Comparison of ENCODE assay signal across 7 cellular contexts in the genomic region with DNA sequence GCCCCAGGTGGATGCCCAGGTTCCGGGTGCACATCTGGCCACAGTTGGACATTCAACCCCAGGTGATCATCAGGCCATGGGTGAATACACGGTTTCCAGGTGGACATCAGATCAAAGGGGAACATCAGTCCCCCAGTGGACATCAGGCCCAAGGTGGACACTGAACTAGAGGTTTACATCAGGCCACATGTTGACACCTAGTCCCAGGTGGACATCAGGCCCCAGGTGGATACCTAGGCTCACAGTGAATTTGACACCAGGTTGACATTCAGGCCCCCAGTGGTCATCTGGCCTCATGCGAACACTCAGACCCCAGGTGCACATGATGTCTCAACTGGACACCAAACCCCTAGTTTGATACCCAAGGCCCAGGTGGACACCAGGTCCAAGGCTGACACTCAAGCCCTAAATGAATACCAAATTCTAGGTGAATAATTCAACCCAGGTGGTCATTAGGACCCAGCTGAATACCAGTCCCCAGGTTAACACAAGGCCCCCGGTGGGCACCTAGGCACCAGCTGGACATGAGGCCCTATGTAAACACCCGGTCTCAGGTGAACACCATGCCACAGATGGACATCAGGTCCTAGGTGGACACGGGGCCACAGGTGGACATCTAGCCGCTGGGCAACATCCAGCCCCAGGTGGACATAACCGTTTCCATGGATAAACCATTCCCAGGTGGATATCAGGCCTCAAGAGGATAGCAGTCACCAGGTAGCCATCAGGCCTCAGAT.
A peak's percentile ranks its signal among the peaks of the same experiment; 100 is the strongest.
DNase-seq lines count a peak whose midpoint lies in the region; ATAC-seq, FAIRE-seq and TF ChIP-seq lines count a peak whose summit lies in the region.
"Not testable (repeated sequence)": the region's sequence is repeated elsewhere in the genome, so short reads cannot be mapped to it uniquely, and the experiment has no call there.

No MANE protein-coding gene starts in this region.

- not testable (repeated sequence) for H3F3A ChIP-seq in SK-N-SH (replicated peaks; ENCODE audit: insufficient read depth)

- TF ChIP-seq EP300 in SK-N-SH (IDR thresholded peaks at IDR 0.05; ENCODE audit: borderline replicate concordance in 1 of 2, low read depth in 1 of 2, low read length in 1 of 2): not testable (repeated sequence)

- CTCF ChIA-PET in SK-N-SH (lab: Yijun Ruan, JAX): not testable (repeated sequence)

- not testable (repeated sequence) for H3K9me2 ChIP-seq in SK-N-SH

- not testable (repeated sequence) for FAIRE-seq in kidney (lab: Jason Lieb, UNC)

- H3K79me2 ChIP-seq in SK-N-SH (ENCODE audit: insufficient read depth): not testable (repeated sequence)

- TF ChIP-seq RAD21 in SK-N-SH (IDR thresholded peaks at IDR 0.05; ENCODE audit: low read length): not testable (repeated sequence)

- H3K9me3 ChIP-seq in SK-N-SH; kidney (ENCODE audit: control insufficient read depth in 1 of 2, low read length in 2 of 2); vagina: not testable (repeated sequence)

- in situ Hi-C loops in GM13977 (cut with MboI; ENCODE audit: low pct_unique_long_range_greater_than_20kb, low sequenced_read_pairs, unreplicated experiment): not testable (repeated sequence)

- H3K36me3 ChIP-seq in SK-N-SH (replicated peaks in 1 of 2; ENCODE audit: control insufficient read depth in 1 of 2, insufficient read depth in 2 of 2, low read length in 1 of 2); kidney (ENCODE audit: control insufficient read depth in 1 of 2, insufficient read depth in 2 of 2, low read length in 2 of 2); vagina: not testable (repeated sequence)

- not testable (repeated sequence) for H4K20me1 ChIP-seq in SK-N-SH (ENCODE audit: insufficient read depth)

- H3K4me2 ChIP-seq in SK-N-SH: not testable (repeated sequence)

- WGBS in SK-N-SH (ENCODE audit: low lambda C conversion rate): 52% methylated on average over 8 of the region's 8 CpGs

- not testable (repeated sequence) for ATAC-seq in left ventricle myocardium superior

- not testable (repeated sequence) for TF ChIP-seq CTCF in GM13977 (IDR thresholded peaks at IDR 0.05; ENCODE audit: extremely low read depth, insufficient read depth, missing control alignments); SK-N-SH (IDR thresholded peaks at IDR 0.05); kidney (IDR thresholded peaks at IDR 0.05; ENCODE audit: borderline replicate concordance, extremely low read depth, insufficient read depth); vagina (IDR thresholded peaks at IDR 0.05)

- not testable (repeated sequence) for H3K4me1 ChIP-seq in SK-N-SH (ENCODE audit: control insufficient read depth in 1 of 2, insufficient read depth in 2 of 2, low read depth in 1 of 2, low read length in 1 of 2); kidney (ENCODE audit: control insufficient read depth in 1 of 2, insufficient read depth in 1 of 2, low read depth in 1 of 2, low read length in 2 of 2); vagina

- not testable (repeated sequence) for H3K27me3 ChIP-seq in SK-N-SH (ENCODE audit: insufficient read depth); vagina

- H3K27ac ChIP-seq in SK-N-SH (ENCODE audit: low read depth in 2 of 2, low read length in 1 of 2); kidney (ENCODE audit: low read depth in 2 of 2, low read length in 2 of 2); vagina: not testable (repeated sequence)

- intact Hi-C loops in left ventricle myocardium superior (cut with micrococcal nuclease); kidney (cut with DNase I); posterior vena cava (cut with DNase I); vagina (cut with DNase I): not testable (repeated sequence)

- POLR2A ChIA-PET in SK-N-SH (lab: Yijun Ruan, JAX): not testable (repeated sequence)

- not testable (repeated sequence) for H3K9ac ChIP-seq in SK-N-SH; kidney (ENCODE audit: low read length in 2 of 2)

- not testable (repeated sequence) for H2AFZ ChIP-seq in SK-N-SH (ENCODE audit: low read depth)

- not testable (repeated sequence) for H3K4me3 ChIP-seq in SK-N-SH (ENCODE audit: low read depth in 2 of 2, low read length in 1 of 2); kidney (ENCODE audit: low read length in 2 of 2); vagina

- not testable (repeated sequence) for TF ChIP-seq POLR2A in vagina (IDR thresholded peaks at IDR 0.05)

- DNase-seq in GM13977 (ENCODE audit: low spot score): peak; percentile 1
- peak; percentile 0 for DNase-seq in SK-N-SH
- peak; percentile 39 for DNase-seq in ecto neural progenitor cell (ENCODE audit: low spot score)
- DNase-seq in left ventricle myocardium superior: peak; percentile 31
- peak; percentile 35 for DNase-seq in kidney
- peak; percentile 62 for DNase-seq in posterior vena cava (ENCODE audit: low spot score)
- DNase-seq in vagina (ENCODE audit: extremely low spot score in 2 of 2): peak; percentile 82 to 93

Comparison
In these comparisons a context has a peak if more than half of its experiments do, and no peak if none do; other contexts are left out.
1. DNase-seq: peak in every context shown above with its lines; median percentile 88 in vagina; 62 in posterior vena cava; 39 in ecto neural progenitor cell; 35 in kidney; 31 in left ventricle myocardium superior; 1 in GM13977; 0 in SK-N-SH.